ENCODE assay signal across 6 cellular contexts in genomic region chr12:79426744-79427143, GRCh38.
DNase-seq lines count a peak whose midpoint lies in the region; ATAC-seq and TF ChIP-seq lines count a peak whose summit lies in the region.
"Not testable (repeated sequence)": the region's sequence is repeated elsewhere in the genome, so short reads cannot be mapped to it uniquely, and the experiment has no call there.

No MANE protein-coding gene starts in this region.

- not testable (repeated sequence) for H3K79me1 ChIP-seq in IMR-90 (ENCODE audit: low read depth in 1 of 2, low read length in 2 of 2)

- H3K9me3 Mint-ChIP-seq in Caco-2 (ENCODE audit: unreplicated experiment); mesothelial cell of epicardium: not testable (repeated sequence)

- not testable (repeated sequence) for H2AFZ ChIP-seq in IMR-90 (replicated peaks; ENCODE audit: low read length, poor library complexity)
- peak overlapping the region; percentile 56 for H2AFZ ChIP-seq in parathyroid adenoma

- not testable (repeated sequence) for H3K4me3 ChIP-seq in Caco-2 (ENCODE audit: low read depth, low read length); IMR-90 (ENCODE audit: insufficient read depth, low read depth, low read length); parathyroid adenoma (ENCODE audit: low read depth, low read length)

- intact Hi-C loops in Caco-2 (cut with micrococcal nuclease; ENCODE audit: unreplicated experiment): not testable (repeated sequence)
- intact Hi-C loops in IMR-90 (cut with micrococcal nuclease): loop anchor here (10.0 kb wide), 1 partner anchor 618 kb away; no protein-coding TSS in a partner anchor

- in situ Hi-C loops in IMR-90 (cut with MboI; ENCODE audit: low sequenced_read_pairs): not testable (repeated sequence)

- H3K9me1 ChIP-seq in IMR-90 (ENCODE audit: insufficient read depth, low read length): not testable (repeated sequence)

- DNase-seq in Caco-2; IMR-90; mesothelial cell of epicardium (ENCODE audit: low spot score in 2 of 2, unreplicated experiment in 2 of 2): not testable (repeated sequence)
- DNase-seq in dermis blood vessel endothelial cell: peak; percentile 59
- DNase-seq in iris pigment epithelial cell (ENCODE audit: low read depth): peak; percentile 51

- BruUV-seq in Caco-2 (replicated peaks; lab: Mats Ljungman, UMichigan); IMR-90 (replicated peaks; lab: Mats Ljungman, UMichigan): not testable (repeated sequence)

- ATAC-seq in IMR-90 (ENCODE audit: low read depth): not testable (repeated sequence)

- H4K91ac ChIP-seq in IMR-90 (ENCODE audit: insufficient read depth, low read depth, low read length): not testable (repeated sequence)

- H2AK9ac ChIP-seq in IMR-90 (replicated peaks; ENCODE audit: low read depth, low read length, poor library complexity): not testable (repeated sequence)

- not testable (repeated sequence) for H3K18ac ChIP-seq in IMR-90 (ENCODE audit: low read depth, low read length)

- H3K4me1 Mint-ChIP-seq in Caco-2 (ENCODE audit: low read depth, unreplicated experiment) (peaks cover 33% of the 10 kb centered on the region), mesothelial cell of epicardium (peaks cover 48% of the 10 kb centered on the region)

- H3K27me3 Mint-ChIP-seq in Caco-2 (ENCODE audit: insufficient read depth, unreplicated experiment); mesothelial cell of epicardium (ENCODE audit: low read depth): not testable (repeated sequence)

- H3K4ac ChIP-seq in IMR-90 (ENCODE audit: low read depth, low read length): not testable (repeated sequence)

- H3K4me3 Mint-ChIP-seq in Caco-2 (ENCODE audit: unreplicated experiment); mesothelial cell of epicardium: not testable (repeated sequence)

- not testable (repeated sequence) for H2BK5ac ChIP-seq in IMR-90 (ENCODE audit: low read depth, low read length, poor library complexity, severe bottlenecking)

- H3K36me3 ChIP-seq in Caco-2 (ENCODE audit: control insufficient read depth, insufficient read depth, low read length); IMR-90 (ENCODE audit: control insufficient read depth, insufficient read depth, low read length); parathyroid adenoma (ENCODE audit: control insufficient read depth, insufficient read depth, low read length): not testable (repeated sequence)

- no CpG with 5 or more reads among the region's 3 CpGs for WGBS in IMR-90 (ENCODE audit: extremely low coverage in 2 of 2, insufficient read length in 1 of 2), 2 experiments

- H2BK20ac ChIP-seq in IMR-90 (ENCODE audit: low read depth, low read length): peak overlapping the region; percentile 71; the same call in 1 of the 2 replicates

- CTCF ChIA-PET in Caco-2 (lab: Charles Lee): not testable (repeated sequence)
- CTCF ChIA-PET in IMR-90 (lab: Yijun Ruan, JAX): interaction anchor here (0.9 to 1.2 kb wide), 3 partner anchors 19 to 121 kb away, joined by 3 to 4 read pairs (median 4); no protein-coding TSS in a partner anchor

- not testable (repeated sequence) for H4K20me1 ChIP-seq in IMR-90 (ENCODE audit: insufficient read depth, low read length)

- H4K8ac ChIP-seq in IMR-90 (ENCODE audit: low read depth in 2 of 2, low read length in 2 of 2): not testable (repeated sequence)

- not testable (repeated sequence) for H3K9me3 ChIP-seq in Caco-2; IMR-90 (ENCODE audit: control insufficient read depth, insufficient read depth, low read length); parathyroid adenoma (ENCODE audit: control insufficient read depth, low read length)

- H3K36me3 Mint-ChIP-seq in Caco-2 (ENCODE audit: insufficient read depth, unreplicated experiment); mesothelial cell of epicardium: not testable (repeated sequence)

- not testable (repeated sequence) for H3K79me2 ChIP-seq in parathyroid adenoma

- H2BK15ac ChIP-seq in IMR-90 (ENCODE audit: low read depth, low read length): not testable (repeated sequence)

- TF ChIP-seq POLR2A in IMR-90 (IDR thresholded peaks at IDR 0.05; ENCODE audit: low read depth, low read length): not testable (repeated sequence)

- not testable (repeated sequence) for H3K9ac ChIP-seq in IMR-90 (ENCODE audit: low read depth, low read length); parathyroid adenoma

- H3K27ac Mint-ChIP-seq in Caco-2 (ENCODE audit: unreplicated experiment) (peak overlapping the region; percentile 67), mesothelial cell of epicardium (peak overlapping the region; percentile 73)

- POLR2A ChIA-PET in Caco-2 (lab: Charles Lee); IMR-90 (lab: Charles Lee; ENCODE audit: unreplicated experiment): not testable (repeated sequence)

- 0 out of 2 replicates have a peak overlapping the region, but pooled peaks have one; percentile 17 for H4K5ac ChIP-seq in IMR-90 (ENCODE audit: low read depth, low read length)

- not testable (repeated sequence) for H3K56ac ChIP-seq in IMR-90 (ENCODE audit: extremely low read depth, insufficient read depth, low read length)

- not testable (repeated sequence) for H3K23ac ChIP-seq in IMR-90 (ENCODE audit: low read depth, low read length)

- not testable (repeated sequence) for H3K14ac ChIP-seq in IMR-90 (replicated peaks; ENCODE audit: low read depth, low read length)

- not testable (repeated sequence) for H3K27me3 ChIP-seq in Caco-2 (replicated peaks; ENCODE audit: control insufficient read depth, insufficient read depth, low read length); IMR-90 (ENCODE audit: control insufficient read depth, insufficient read depth, low read length); parathyroid adenoma (ENCODE audit: control insufficient read depth, insufficient read depth, low read length)

- H2BK120ac ChIP-seq in IMR-90 (ENCODE audit: low read depth, low read length): peak overlapping the region; percentile 40; the same call in 1 of the 2 replicates

- H3K27ac ChIP-seq in IMR-90 (ENCODE audit: insufficient read depth, low read length): not testable (repeated sequence)
- peak overlapping the region; percentile 92 for H3K27ac ChIP-seq in parathyroid adenoma

- H2AK5ac ChIP-seq in IMR-90 (ENCODE audit: low read depth, low read length): peak overlapping the region; percentile 61; the same call in 1 of the 2 replicates

- TF ChIP-seq RAD21 in IMR-90 (IDR thresholded peaks at IDR 0.05; ENCODE audit: low read length): not testable (repeated sequence)

- H3K4me2 ChIP-seq in IMR-90 (ENCODE audit: low read depth, low read length); parathyroid adenoma (ENCODE audit: low read length): not testable (repeated sequence)

- H3K4me1 ChIP-seq in Caco-2 (peaks cover 26% of the 10 kb centered on the region), IMR-90 (ENCODE audit: control insufficient read depth, insufficient read depth, low read length) (peaks cover 14% of the 10 kb centered on the region; the same call in 1 of the 2 replicates), parathyroid adenoma (peaks cover 32% of the 10 kb centered on the region)

- dilution Hi-C loops in IMR-90 (cut with HindIII; ENCODE audit: low sequenced_read_pairs, unreplicated experiment): not testable (repeated sequence)

- TF ChIP-seq CTCF in Caco-2 (IDR thresholded peaks at IDR 0.05; ENCODE audit: insufficient read depth in 1 of 2, low read depth in 1 of 2, low read length in 1 of 2, severe bottlenecking in 1 of 2, unreplicated experiment in 1 of 2); IMR-90 (conservative IDR thresholded peaks at IDR 0.05; ENCODE audit: low read depth, low read length); mesothelial cell of epicardium (IDR thresholded peaks at IDR 0.05; ENCODE audit: unreplicated experiment); parathyroid adenoma (IDR thresholded peaks at IDR 0.05): not testable (repeated sequence)
